In the genomic region with DNA sequence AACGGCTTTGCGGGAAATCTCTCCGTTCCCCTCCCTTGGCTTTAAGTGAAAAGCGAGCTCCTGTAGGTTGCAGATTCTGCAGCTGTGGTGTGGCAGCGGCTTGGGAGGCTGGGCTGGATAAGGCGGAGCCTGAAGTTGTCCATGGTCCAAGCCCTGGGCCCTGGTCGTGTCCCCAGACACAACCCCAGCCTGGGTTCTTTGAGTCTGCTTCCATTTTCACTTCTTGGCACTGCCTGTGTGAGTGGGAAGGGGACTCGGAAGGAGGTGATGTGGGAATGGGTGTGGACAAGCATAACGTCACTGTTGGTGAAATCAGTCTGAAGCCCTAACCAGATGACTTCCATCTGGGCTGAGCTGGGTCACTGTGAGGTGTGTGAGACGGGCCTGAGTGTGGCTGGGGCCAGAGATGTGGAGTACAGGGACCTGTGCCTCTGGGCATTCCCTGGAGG, we compare ENCODE assay signal across 10 cellular contexts. TPM values are rescaled to one million over a fixed set of nuclear protein-coding genes. Genes with fewer than 3 reads are reported as not detected.
A peak's percentile ranks its signal among the peaks of the same experiment; 100 is the strongest.
DNase-seq lines count a peak whose midpoint lies in the region; FAIRE-seq and TF ChIP-seq lines count a peak whose summit lies in the region.
"Had no signal": no experiment of that assay in that cellular context is flagged by ENCODE, and none has a peak within 500 bp of the region (broad histone marks: within the 10 kb centered on the region; RNA-seq: fewer than 3 reads in every experiment).

No MANE protein-coding gene starts in this region.

- peak overlapping the region; percentile 71 for H3K27ac ChIP-seq in mammary epithelial cell (ENCODE audit: insufficient read depth, low read depth, low read length)
- peak overlapping the region; percentile 95 for H3K27ac ChIP-seq in keratinocyte (ENCODE audit: control insufficient read depth, insufficient read depth, low read length)

- H3K9ac ChIP-seq in mammary epithelial cell (ENCODE audit: insufficient read depth, low read length): no peak overlapping the region
- peak overlapping the region; percentile 80 for H3K9ac ChIP-seq in keratinocyte (ENCODE audit: control insufficient read depth, extremely low read depth, insufficient read depth, low read length)

- H3K79me2 ChIP-seq in mammary epithelial cell (ENCODE audit: insufficient read depth, low read length): no peaks in the 10 kb centered on the region
- no peaks in the 10 kb centered on the region for H3K79me2 ChIP-seq in keratinocyte (ENCODE audit: control insufficient read depth, insufficient read depth, low read length)

- no peak overlapping the region for H3K27ac Mint-ChIP-seq in activated T-helper 1 cell treated with anti-CD3 and anti-CD28 coated beads, Interleukin-12 subunit alpha, Interleukin-12 subunit beta, Interleukin-2, Interleukin-4 antibody, amounts not matched to agents 30 ng/mL and 10 ng/mL and 1 ng/mL, durations not matched to agents 14 hours and 24 hours and 36 hours
- H3K27ac Mint-ChIP-seq: stimulated activated effector memory CD8-positive, alpha-beta T cell treated with anti-CD3 and anti-CD28 coated beads, Interleukin-12 subunit alpha, Interleukin-12 subunit beta, amount 100 ng/mL, for 72 hours had no signal

- H3K4me2 ChIP-seq in mammary epithelial cell (ENCODE audit: insufficient read depth, low read depth, low read length) (peak overlapping the region; percentile 64), keratinocyte (ENCODE audit: control insufficient read depth, extremely low read depth, insufficient read depth, low read depth, low read length) (peak overlapping the region; percentile 77)

- H4K20me1 ChIP-seq in mammary epithelial cell (ENCODE audit: insufficient read depth, low read length) (no peaks in the 10 kb centered on the region), keratinocyte (ENCODE audit: control insufficient read depth, extremely low read depth, insufficient read depth, low read length) (no peaks in the 10 kb centered on the region)

- 74% methylated on average over 9 of the region's 10 CpGs for WGBS in mammary epithelial cell (ENCODE audit: low coverage, missing lambda C conversion rate)

- H3K4me1 ChIP-seq in mammary epithelial cell (ENCODE audit: insufficient read depth, low read length) (peaks cover 43% of the 10 kb centered on the region), keratinocyte (ENCODE audit: control insufficient read depth, extremely low read depth, insufficient read depth, low read length) (peaks cover 43% of the 10 kb centered on the region)

- H3K36me3 Mint-ChIP-seq in activated T-helper 1 cell treated with anti-CD3 and anti-CD28 coated beads, Interleukin-12 subunit alpha, Interleukin-12 subunit beta, Interleukin-2, Interleukin-4 antibody, amounts not matched to agents 30 ng/mL and 10 ng/mL and 1 ng/mL, durations not matched to agents 14 hours and 24 hours and 36 hours (ENCODE audit: low read depth): peaks cover 2% of the 10 kb centered on the region
- H3K36me3 Mint-ChIP-seq: stimulated activated effector memory CD8-positive, alpha-beta T cell treated with anti-CD3 and anti-CD28 coated beads, Interleukin-12 subunit alpha, Interleukin-12 subunit beta, amount 100 ng/mL, for 72 hours had no signal

- H2AFZ ChIP-seq in mammary epithelial cell (ENCODE audit: low read depth, low read length) (peak overlapping the region; percentile 61), keratinocyte (ENCODE audit: control insufficient read depth, low read length) (peak overlapping the region; percentile 83)

- no peak for FAIRE-seq in keratinocyte (lab: Jason Lieb, UNC)

- H3K27me3 Mint-ChIP-seq in activated T-helper 1 cell treated with anti-CD3 and anti-CD28 coated beads, Interleukin-12 subunit alpha, Interleukin-12 subunit beta, Interleukin-2, Interleukin-4 antibody, amounts not matched to agents 30 ng/mL and 10 ng/mL and 1 ng/mL, durations not matched to agents 14 hours and 24 hours and 36 hours (ENCODE audit: insufficient read depth): peaks cover 2% of the 10 kb centered on the region

- DNase-seq in HFF-Myc (ENCODE audit: extremely low read depth, low read depth) (peak; percentile 92), mammary epithelial cell (no peak), keratinocyte (ENCODE audit: low read depth, low spot score) (no peak), superior temporal gyrus (ENCODE audit: extremely low spot score) (peak; percentile 55), mesenteric fat pad (ENCODE audit: low spot score) (no peak), NAMALWA (ENCODE audit: low spot score) (no peak), glomerular visceral epithelial cell (ENCODE audit: extremely low spot score) (no peak)
- no peak for DNase-seq in activated T-helper 1 cell treated with anti-CD3 and anti-CD28 coated beads, Interleukin-12 subunit alpha, Interleukin-12 subunit beta, Interleukin-2, Interleukin-4 antibody, amounts not matched to agents 30 ng/mL and 10 ng/mL and 1 ng/mL, durations not matched to agents 14 hours and 24 hours and 36 hours (ENCODE audit: low spot score)
- DNase-seq: activated CD4-positive, CD25-positive, alpha-beta regulatory T cell treated with anti-CD3 and anti-CD28 coated beads, Interleukin-2, amount 50 U/mL, for 72 hours had no signal

- H3K4me3 Mint-ChIP-seq in activated T-helper 1 cell treated with anti-CD3 and anti-CD28 coated beads, Interleukin-12 subunit alpha, Interleukin-12 subunit beta, Interleukin-2, Interleukin-4 antibody, amounts not matched to agents 30 ng/mL and 10 ng/mL and 1 ng/mL, durations not matched to agents 14 hours and 24 hours and 36 hours: no peak overlapping the region
- H3K4me3 Mint-ChIP-seq: stimulated activated effector memory CD8-positive, alpha-beta T cell treated with anti-CD3 and anti-CD28 coated beads, Interleukin-12 subunit alpha, Interleukin-12 subunit beta, amount 100 ng/mL, for 72 hours had no signal

- TF ChIP-seq CTCF in HFF-Myc (IDR thresholded peaks at IDR 0.05; ENCODE audit: low read depth, low read length, missing control alignments): no peak
- no peak for TF ChIP-seq CTCF in mammary epithelial cell (conservative IDR thresholded peaks at IDR 0.05 in 1 of 2, IDR thresholded peaks at IDR 0.05 in 1 of 2; ENCODE audit: extremely low read depth in 1 of 2, insufficient read depth in 1 of 2, low read depth in 1 of 2, low read length in 2 of 2)
- TF ChIP-seq CTCF in keratinocyte (optimal IDR thresholded peaks at IDR 0.05 in 1 of 3, IDR thresholded peaks at IDR 0.05 in 1 of 3, conservative IDR thresholded peaks at IDR 0.05 in 1 of 3; ENCODE audit: extremely low read depth in 1 of 3, insufficient read depth in 2 of 3, low read length in 3 of 3): no peak

- H3K4me3 ChIP-seq in HFF-Myc (replicated peaks; ENCODE audit: low read depth, low read length) (peak overlapping the region; percentile 18), mammary epithelial cell (replicated peaks in 1 of 3; ENCODE audit: insufficient read depth in 1 of 3, low read depth in 2 of 3, low read length in 3 of 3) (no peak overlapping the region), keratinocyte (ENCODE audit: control insufficient read depth in 2 of 3, extremely low read depth in 1 of 3, insufficient read depth in 2 of 3, low read depth in 1 of 3, low read length in 3 of 3) (peak overlapping the region in 2 of 3 experiments; percentile 41 to 59)

- H3K27me3 ChIP-seq in mammary epithelial cell (ENCODE audit: insufficient read depth, low read length): no peaks in the 10 kb centered on the region
- no peaks in the 10 kb centered on the region for H3K27me3 ChIP-seq in keratinocyte (ENCODE audit: control insufficient read depth, extremely low read depth, insufficient read depth, low read length)

- no TSS peak for BruUV-seq in mammary epithelial cell (replicated peaks; lab: Mats Ljungman, UMichigan)

- in situ Hi-C loops in mammary epithelial cell (cut with MboI; ENCODE audit: low sequenced_read_pairs in 2 of 2): no loop called here

- intact Hi-C loops in mammary epithelial cell (cut with micrococcal nuclease): loop anchor here (2.0 kb wide), 1 partner anchor 25 kb away; no protein-coding TSS in a partner anchor
- intact Hi-C loops in activated T-helper 1 cell treated with anti-CD3 and anti-CD28 coated beads, Interleukin-12 subunit alpha, Interleukin-12 subunit beta, Interleukin-2, Interleukin-4 antibody, amounts not matched to agents 30 ng/mL and 10 ng/mL and 1 ng/mL, durations not matched to agents 14 hours and 24 hours and 36 hours (cut with micrococcal nuclease): no loop called here

- H3K9me3 Mint-ChIP-seq in activated T-helper 1 cell treated with anti-CD3 and anti-CD28 coated beads, Interleukin-12 subunit alpha, Interleukin-12 subunit beta, Interleukin-2, Interleukin-4 antibody, amounts not matched to agents 30 ng/mL and 10 ng/mL and 1 ng/mL, durations not matched to agents 14 hours and 24 hours and 36 hours: no peaks in the 10 kb centered on the region
- H3K9me3 Mint-ChIP-seq: stimulated activated effector memory CD8-positive, alpha-beta T cell treated with anti-CD3 and anti-CD28 coated beads, Interleukin-12 subunit alpha, Interleukin-12 subunit beta, amount 100 ng/mL, for 72 hours had no signal

- no peaks in the 10 kb centered on the region for H3K36me3 ChIP-seq in mammary epithelial cell (ENCODE audit: insufficient read depth, low read length)
- no peaks in the 10 kb centered on the region for H3K36me3 ChIP-seq in keratinocyte (ENCODE audit: control insufficient read depth in 2 of 2, extremely low read depth in 1 of 2, insufficient read depth in 2 of 2, low read length in 2 of 2)

- dilution Hi-C loops in mammary epithelial cell (cut with HindIII; ENCODE audit: low sequenced_read_pairs): no loop called here
- dilution Hi-C loops in keratinocyte (cut with MboI; ENCODE audit: extremely low pct_ligation_motif_present, low sequenced_read_pairs): no loop called here

- H3K9me1 ChIP-seq in keratinocyte (ENCODE audit: control insufficient read depth, extremely low read depth, insufficient read depth, low read length): no peaks in the 10 kb centered on the region

- CTCF ChIA-PET in mammary epithelial cell (lab: Charles Lee; ENCODE audit: low non-redundant PET): no interaction called here

- H3K4me1 Mint-ChIP-seq in activated T-helper 1 cell treated with anti-CD3 and anti-CD28 coated beads, Interleukin-12 subunit alpha, Interleukin-12 subunit beta, Interleukin-2, Interleukin-4 antibody, amounts not matched to agents 30 ng/mL and 10 ng/mL and 1 ng/mL, durations not matched to agents 14 hours and 24 hours and 36 hours (ENCODE audit: low read depth): peaks cover 31% of the 10 kb centered on the region

- H3K9me3 ChIP-seq in mammary epithelial cell (replicated peaks; ENCODE audit: insufficient read depth, low read length) (no peaks in the 10 kb centered on the region), keratinocyte (ENCODE audit: control insufficient read depth, low read depth, low read length) (no peaks in the 10 kb centered on the region)

RNA-seq across cellular contexts. Expression of gene CTDSP2, which starts 43.0 kb away (rescaled TPM):
- 10 to 100 TPM; 51.3 to 76.1 TPM for total RNA-seq in mammary epithelial cell
- polyA plus RNA-seq in mammary epithelial cell: 56.4 TPM
- polyA minus RNA-seq in mammary epithelial cell: 204 TPM
- 39.0 to 75.0 TPM (median 54.6 TPM) in 3 replicates for polyA plus RNA-seq in keratinocyte
- polyA plus RNA-seq in keratinocyte (2011; ENCODE audit: low read depth): 38.5 TPM
- 61.4 and 68.1 TPM in 2 replicates for polyA plus RNA-seq in keratinocyte (2011; cell fraction: cytosol; rRNA removed)
- polyA plus RNA-seq in keratinocyte (2011; cell fraction: nucleus; rRNA removed): 62.6 and 66.0 TPM in 2 replicates
- 35.0 and 54.1 TPM in 2 replicates for polyA plus RNA-seq in keratinocyte (2012; ENCODE audit: low replicate concordance)
- polyA minus RNA-seq in keratinocyte: 72.9 to 174 TPM (median 107 TPM) in 3 replicates
- 36.8 TPM for polyA minus RNA-seq in keratinocyte (2011; cell fraction: cytosol; rRNA and poly(A)+ RNA removed)
- 28.5 and 40.3 TPM in 2 replicates for polyA minus RNA-seq in keratinocyte (2011; cell fraction: nucleus; rRNA and poly(A)+ RNA removed)
- 96.5 and 99.6 TPM in 2 replicates for total RNA-seq in activated T-helper 1 cell treated with anti-CD3 and anti-CD28 coated beads, Interleukin-12 subunit alpha, Interleukin-12 subunit beta, Interleukin-2, Interleukin-4 antibody, amounts not matched to agents 30 ng/mL and 10 ng/mL and 1 ng/mL, durations not matched to agents 14 hours and 24 hours and 36 hours
- 156 TPM for total RNA-seq in mesenteric fat pad

RNA-seq across cellular contexts. Expression of gene ATP23, which starts 51.8 kb away (rescaled TPM):
- total RNA-seq in mammary epithelial cell (1 to 10 TPM; 5.4 to 6.8 TPM), mesenteric fat pad (9.5 TPM)
- polyA plus RNA-seq in mammary epithelial cell (9.5 TPM), keratinocyte (8.3 to 12.2 TPM (median 8.7 TPM) in 3 replicates)
- polyA minus RNA-seq in mammary epithelial cell (19.1 TPM), keratinocyte (0.69 to 2.1 TPM (median 2.1 TPM) in 3 replicates)
- polyA plus RNA-seq in keratinocyte (2011; ENCODE audit: low read depth): 1.5 TPM
- 6.4 and 8.1 TPM in 2 replicates for polyA plus RNA-seq in keratinocyte (2011; cell fraction: cytosol; rRNA removed)
- 2.3 and 2.8 TPM in 2 replicates for polyA plus RNA-seq in keratinocyte (2011; cell fraction: nucleus; rRNA removed)
- 2.8 and 5.7 TPM in 2 replicates for polyA plus RNA-seq in keratinocyte (2012; ENCODE audit: low replicate concordance)
- 3.3 TPM for polyA minus RNA-seq in keratinocyte (2011; cell fraction: cytosol; rRNA and poly(A)+ RNA removed)
- polyA minus RNA-seq in keratinocyte (2011; cell fraction: nucleus; rRNA and poly(A)+ RNA removed): 0.47 and 0.53 TPM in 2 replicates
- total RNA-seq in activated T-helper 1 cell treated with anti-CD3 and anti-CD28 coated beads, Interleukin-12 subunit alpha, Interleukin-12 subunit beta, Interleukin-2, Interleukin-4 antibody, amounts not matched to agents 30 ng/mL and 10 ng/mL and 1 ng/mL, durations not matched to agents 14 hours and 24 hours and 36 hours: 7.3 and 8.7 TPM in 2 replicates

Comparison
In these comparisons a context has a peak if more than half of its experiments do, and no peak if none do; other contexts are left out.
1. DNase-seq: peak in HFF-Myc (single experiment) and superior temporal gyrus (single experiment); none in mammary epithelial cell (single experiment), keratinocyte (single experiment), activated T-helper 1 cell treated with anti-CD3 and anti-CD28 coated beads, Interleukin-12 subunit alpha, Interleukin-12 subunit beta, Interleukin-2, Interleukin-4 antibody, amounts not matched to agents 30 ng/mL and 10 ng/mL and 1 ng/mL, durations not matched to agents 14 hours and 24 hours and 36 hours (single experiment), mesenteric fat pad (single experiment), NAMALWA (single experiment) and glomerular visceral epithelial cell (single experiment).
2. H3K4me3 ChIP-seq: peak in HFF-Myc (single experiment) and keratinocyte (2 of 3); none in mammary epithelial cell (0 of 3).